Comparison of ENCODE assay signal across 22 cellular contexts in genomic region chr19:45560038-45560437, GRCh38. TPM values are rescaled to one million over a fixed set of nuclear protein-coding genes. Genes with fewer than 3 reads are reported as not detected.
"Had no signal": no experiment of that assay in that cellular context is flagged by ENCODE, and none has a peak within 500 bp of the region (broad histone marks: within the 10 kb centered on the region; RNA-seq: fewer than 3 reads in every experiment).

No MANE protein-coding gene starts in this region.

- H3K27me3 ChIP-seq: upper lobe of left lung had no signal

- H3K36me3 Mint-ChIP-seq: brain, naive B cell had no signal

- H3K27ac Mint-ChIP-seq: activated CD4-positive, alpha-beta T cell treated with anti-CD3 and anti-CD28 coated beads, Interleukin-2, amount 10 ng/mL, durations not matched to agents 7 days and 5 days; activated naive CD4-positive, alpha-beta T cell treated with anti-CD3 and anti-CD28 coated beads, Interleukin-2, amount 10 ng/mL, durations not matched to agents 7 days and 5 days; activated T-helper 2 cell treated with anti-CD3 and anti-CD28 coated beads, Interferon-gamma antibody, Interleukin-2, Interleukin-4, amounts not matched to agents 10 μg/mL and 5 μg/mL and 100 μg/mL, durations not matched to agents 14 hours and 24 hours and 36 hours; stimulated activated naive CD8-positive, alpha-beta T cell treated with anti-CD3 and anti-CD28 coated beads, Interleukin-15, Interleukin-2, amounts not matched to agents 100 ng/mL and 50 ng/mL, for 24 hours had no signal

- H3K4me3 ChIP-seq: skin epidermis, upper lobe of left lung had no signal

- H3K4me3 Mint-ChIP-seq: activated CD4-positive, alpha-beta T cell treated with anti-CD3 and anti-CD28 coated beads, Interleukin-2, amount 10 ng/mL, durations not matched to agents 7 days and 5 days; activated naive CD4-positive, alpha-beta T cell treated with anti-CD3 and anti-CD28 coated beads, Interleukin-2, amount 10 ng/mL, durations not matched to agents 7 days and 5 days; brain; central memory CD8-positive, alpha-beta T cell; stimulated activated naive CD8-positive, alpha-beta T cell treated with anti-CD3 and anti-CD28 coated beads, Interleukin-15, Interleukin-2, amounts not matched to agents 100 ng/mL and 50 ng/mL, for 24 hours had no signal

- H3K27ac ChIP-seq: epithelial cell of prostate, skin epidermis, upper lobe of left lung had no signal

- H3K9me3 Mint-ChIP-seq: activated CD4-positive, alpha-beta T cell treated with anti-CD3 and anti-CD28 coated beads, Interleukin-2, amount 10 ng/mL, durations not matched to agents 7 days and 5 days; activated naive CD4-positive, alpha-beta T cell treated with anti-CD3 and anti-CD28 coated beads, Interleukin-2, amount 10 ng/mL, durations not matched to agents 7 days and 5 days; activated T-helper 2 cell treated with anti-CD3 and anti-CD28 coated beads, Interferon-gamma antibody, Interleukin-2, Interleukin-4, amounts not matched to agents 10 μg/mL and 5 μg/mL and 100 μg/mL, durations not matched to agents 14 hours and 24 hours and 36 hours; brain; central memory CD8-positive, alpha-beta T cell; naive B cell; stimulated activated naive CD8-positive, alpha-beta T cell treated with anti-CD3 and anti-CD28 coated beads, Interleukin-15, Interleukin-2, amounts not matched to agents 100 ng/mL and 50 ng/mL, for 24 hours had no signal

- H3K9me3 ChIP-seq: upper lobe of left lung had no signal

- DNase-seq: activated CD4-positive, alpha-beta T cell treated with anti-CD3 and anti-CD28 coated beads, Interleukin-2, amount 10 ng/mL, durations not matched to agents 7 days and 5 days; activated naive CD4-positive, alpha-beta T cell treated with anti-CD3 and anti-CD28 coated beads, Interleukin-2, amount 10 ng/mL, durations not matched to agents 7 days and 5 days; activated T-cell treated with anti-CD3 and anti-CD28 coated beads for 4 hours; amygdala; cortex of kidney; effector CD8-positive, alpha-beta T cell; foreskin melanocyte; naive B cell; nucleus accumbens; stimulated activated CD4-positive, alpha-beta T cell treated with anti-CD3 and anti-CD28 coated beads, Interleukin-15, amount 100 ng/mL, for 24 hours; stimulated activated CD4-positive, alpha-beta T cell treated with anti-CD3 and anti-CD28 coated beads, Interleukin-4, amount 100 ng/mL, for 24 hours; T-helper 2 cell; upper lobe of left lung had no signal

- H3K27me3 Mint-ChIP-seq: activated CD4-positive, alpha-beta T cell treated with anti-CD3 and anti-CD28 coated beads, Interleukin-2, amount 10 ng/mL, durations not matched to agents 7 days and 5 days; activated naive CD4-positive, alpha-beta T cell treated with anti-CD3 and anti-CD28 coated beads, Interleukin-2, amount 10 ng/mL, durations not matched to agents 7 days and 5 days; brain; central memory CD8-positive, alpha-beta T cell; naive B cell; stimulated activated naive CD8-positive, alpha-beta T cell treated with anti-CD3 and anti-CD28 coated beads, Interleukin-15, Interleukin-2, amounts not matched to agents 100 ng/mL and 50 ng/mL, for 24 hours had no signal

RNA-seq across cellular contexts. Expression of gene GPR4, which starts 42.0 kb away (rescaled TPM):
- total RNA-seq: activated CD4-positive, alpha-beta T cell treated with anti-CD3 and anti-CD28 coated beads, Interleukin-2, amount 10 ng/mL, durations not matched to agents 7 days and 5 days; activated CD8-positive, alpha-beta memory T cell treated with anti-CD3 and anti-CD28 coated beads for 36 hours; activated T-helper 2 cell treated with anti-CD3 and anti-CD28 coated beads, Interferon-gamma antibody, Interleukin-2, Interleukin-4, amounts not matched to agents 10 μg/mL and 5 μg/mL and 100 μg/mL, durations not matched to agents 14 hours and 24 hours and 36 hours; fibroblast of lung; mononuclear cell had no signal
